9 cellular contexts compared by ENCODE assay signal in the genomic region with DNA sequence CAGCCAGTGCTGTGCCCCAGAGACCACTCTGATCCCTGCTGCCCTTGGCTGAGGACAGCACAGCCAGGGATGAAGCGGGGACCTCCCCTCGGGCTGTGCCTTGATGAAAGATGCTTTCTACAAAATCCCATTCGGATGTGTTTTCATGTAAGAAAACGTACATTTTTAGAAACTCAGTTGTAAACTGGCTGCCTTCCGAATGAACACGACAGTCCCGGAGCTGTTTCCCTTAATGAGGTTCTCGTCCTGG.
DNase-seq lines count a peak whose midpoint lies in the region; ATAC-seq, FAIRE-seq and TF ChIP-seq lines count a peak whose summit lies in the region.
"Had no signal": no experiment of that assay in that cellular context is flagged by ENCODE, and none has a peak within 500 bp of the region (broad histone marks: within the 10 kb centered on the region; RNA-seq: fewer than 3 reads in every experiment).

No MANE protein-coding gene starts in this region.

- H3K27ac ChIP-seq in K562 (ENCODE audit: extremely low read depth, low read depth, low read length) (peak overlapping the region; percentile 84), mesendoderm (ENCODE audit: low read depth, low read length) (peak overlapping the region; percentile 78), tibial nerve (peak overlapping the region; percentile 86 to 97 (median 91))

- no peak overlapping the region for H3K23ac ChIP-seq in mesendoderm (ENCODE audit: low read length)

- peak overlapping the region; percentile 65 for H3K4me3 ChIP-seq in K562
- H3K4me3 ChIP-seq in mesendoderm (ENCODE audit: low read length) = no peak overlapping the region
- peak overlapping the region in 3 of 4 donors; percentile 21 to 54 (median 32) for H3K4me3 ChIP-seq in tibial nerve

- ATAC-seq in activated naive CD4-positive, alpha-beta T cell treated with anti-CD3 and anti-CD28 coated beads, Interleukin-2, amount 50 U/mL, for 72 hours = no peak
- ATAC-seq in K562 = no peak

- H2BK5ac ChIP-seq in mesendoderm (ENCODE audit: low read length) = no peak overlapping the region

- H3K4me1 ChIP-seq in K562 (replicated peaks in 1 of 2; ENCODE audit: control insufficient read depth in 2 of 2, insufficient read depth in 2 of 2, low read length in 2 of 2) = peaks cover 44 to 75% of the 10 kb centered on the region in 2 experiments
- peaks cover 3% of the 10 kb centered on the region for H3K4me1 ChIP-seq in mesendoderm (ENCODE audit: control insufficient read depth, low read depth, low read length)
- peaks cover 0 to 87% (median 68%) of the 10 kb centered on the region in 4 donors for H3K4me1 ChIP-seq in tibial nerve

- H3K4me3 Mint-ChIP-seq in activated naive CD4-positive, alpha-beta T cell treated with anti-CD3 and anti-CD28 coated beads, Interleukin-2, amount 50 U/mL, for 24 hours = no peak overlapping the region
- H3K4me3 Mint-ChIP-seq: central memory CD8-positive, alpha-beta T cell had no signal

- no peaks in the 10 kb centered on the region for H3K9me3 Mint-ChIP-seq in activated naive CD4-positive, alpha-beta T cell treated with anti-CD3 and anti-CD28 coated beads, Interleukin-2, amount 50 U/mL, for 24 hours
- no peaks in the 10 kb centered on the region for H3K9me3 Mint-ChIP-seq in activated naive CD4-positive, alpha-beta T cell treated with anti-CD3 and anti-CD28 coated beads, Interleukin-2, amount 50 U/mL, for 72 hours
- H3K9me3 Mint-ChIP-seq: central memory CD8-positive, alpha-beta T cell had no signal

- H3K56ac ChIP-seq in mesendoderm (ENCODE audit: low read length) = peak overlapping the region; percentile 49

- BruUV-seq in K562 (replicated peaks; lab: Mats Ljungman, UMichigan) = no TSS peak

- 6% methylated on average over 8 of the region's 8 CpGs for WGBS in K562 (ENCODE audit: insufficient coverage, low coverage, missing lambda C conversion rate)
- WGBS in mesendoderm (ENCODE audit: extremely low coverage, insufficient coverage, low lambda C conversion rate) = no CpG with 5 or more reads among the region's 8 CpGs
- 22 to 37% methylated on average over 8 of the region's 8 CpGs for WGBS in tibial nerve, 2 donors

- no peak overlapping the region for H2AK5ac ChIP-seq in mesendoderm (ENCODE audit: low read length)

- TF ChIP-seq RAD21 in K562 (CRISPR knock-in tag; conservative IDR thresholded peaks at IDR 0.05 in 1 of 2, IDR thresholded peaks at IDR 0.05 in 1 of 2) = no peak

- peaks cover 21% of the 10 kb centered on the region; the same call in 1 of the 3 replicates for H3K36me3 ChIP-seq in K562 (ENCODE audit: control insufficient read depth, insufficient read depth, low read length)
- no peaks in the 10 kb centered on the region for H3K36me3 ChIP-seq in mesendoderm (ENCODE audit: control insufficient read depth, insufficient read depth, low read length)
- H3K36me3 ChIP-seq in tibial nerve = no peaks in the 10 kb centered on the region

- DNase-seq in activated naive CD4-positive, alpha-beta T cell treated with anti-CD3 and anti-CD28 coated beads, Interleukin-2, amount 50 U/mL, for 72 hours (ENCODE audit: low spot score in 2 of 2) = no peak
- no peak for DNase-seq in K562 (ENCODE audit: extremely low read depth in 1 of 4, low spot score in 3 of 4)
- DNase-seq in mesendoderm = no peak
- no peak for DNase-seq in tibial nerve (ENCODE audit: low spot score in 2 of 2)
- no peak for DNase-seq in NK-92 treated with Interleukin-12 subunit alpha and Interleukin-12 subunit beta, amount 100 ng/mL, for 24 hours (lab: John Stamatoyannopoulos, UW)
- DNase-seq in LoVo (ENCODE audit: low spot score) = no peak
- no peak for DNase-seq in activated naive CD4-positive, alpha-beta T cell (lab: John Stamatoyannopoulos, UW)

- TF ChIP-seq EP300 in K562 (IDR thresholded peaks at IDR 0.05; ENCODE audit: low read length) (no peak), tibial nerve (IDR thresholded peaks at IDR 0.05) (peak in 1 of 2 donors; percentile 66)

- H4K8ac ChIP-seq in mesendoderm (ENCODE audit: low read depth, low read length) = no peak overlapping the region

- H3K27me3 Mint-ChIP-seq in activated naive CD4-positive, alpha-beta T cell treated with anti-CD3 and anti-CD28 coated beads, Interleukin-2, amount 50 U/mL, for 24 hours = no peaks in the 10 kb centered on the region
- H3K27me3 Mint-ChIP-seq: central memory CD8-positive, alpha-beta T cell had no signal

- H3K4me1 Mint-ChIP-seq in activated naive CD4-positive, alpha-beta T cell treated with anti-CD3 and anti-CD28 coated beads, Interleukin-2, amount 50 U/mL, for 24 hours = peaks cover 66% of the 10 kb centered on the region

- no peak for TF ChIP-seq CTCF in K562 (IDR thresholded peaks at IDR 0.05 in 2 of 3, conservative IDR thresholded peaks at IDR 0.05 in 1 of 3; ENCODE audit: insufficient read depth in 2 of 3, low read depth in 1 of 3, low read length in 3 of 3)
- TF ChIP-seq CTCF in tibial nerve (IDR thresholded peaks at IDR 0.05) = no peak

- H2AFZ ChIP-seq in K562 (ENCODE audit: low read depth, low read length) = 0 out of 2 replicates have a peak overlapping the region, but pooled peaks have one; percentile 62

- H3K4me2 ChIP-seq in K562 (ENCODE audit: insufficient read depth, low read length) (peak overlapping the region; percentile 89), mesendoderm (ENCODE audit: low read length) (no peak overlapping the region)

- no peak overlapping the region for H2BK15ac ChIP-seq in mesendoderm (replicated peaks; ENCODE audit: low read depth)

- in situ Hi-C loops in K562 (cut with MboI) = no loop called here

- H3K18ac ChIP-seq in mesendoderm (ENCODE audit: low read length) = no peak overlapping the region

- POLR2A ChIA-PET in K562 (lab: Yijun Ruan, JAX) = interaction anchor here (0.7 to 3.0 kb wide), 6 partner anchors 9 to 554 kb away, joined by 3 to 22 read pairs (median 4); no protein-coding TSS in a partner anchor

- no peak overlapping the region for H4K5ac ChIP-seq in mesendoderm (ENCODE audit: low read length)

- TF ChIP-seq POLR2A in K562 (conservative IDR thresholded peaks at IDR 0.05) = no peak
- no peak for TF ChIP-seq POLR2A in tibial nerve (IDR thresholded peaks at IDR 0.05)

- peaks cover 31% of the 10 kb centered on the region; the same call in 1 of the 2 replicates for H4K20me1 ChIP-seq in K562 (replicated peaks; ENCODE audit: control insufficient read depth, insufficient read depth, low read length)

- no peak overlapping the region for H2BK120ac ChIP-seq in mesendoderm (ENCODE audit: low read depth, low read length)

- H3K9ac ChIP-seq in K562 (ENCODE audit: insufficient read depth in 1 of 2, low read depth in 2 of 2, low read length in 2 of 2) (peak overlapping the region; percentile 90 to 94), mesendoderm (ENCODE audit: low read length) (no peak overlapping the region)

- FAIRE-seq in K562 (lab: Jason Lieb, UNC) = no peak

- intact Hi-C loops in K562 (cut with micrococcal nuclease) = loop anchor here (2.0 kb wide), 1 partner anchor 41 kb away; no protein-coding TSS in a partner anchor

- CTCF ChIA-PET in K562 (lab: Yijun Ruan, JAX; ENCODE audit: low intra/inter-chr PET ratio) = no interaction called here

- H3K79me2 ChIP-seq in K562 (ENCODE audit: control insufficient read depth, insufficient read depth, low read length) = peaks cover 78% of the 10 kb centered on the region
- H3K79me2 ChIP-seq in mesendoderm (ENCODE audit: control insufficient read depth, insufficient read depth, low read length) = peaks cover 7% of the 10 kb centered on the region

- H3K9me3 ChIP-seq in K562 (replicated peaks; ENCODE audit: control insufficient read depth, insufficient read depth, low read depth, low read length) (no peaks in the 10 kb centered on the region), tibial nerve (no peaks in the 10 kb centered on the region)

- H3K79me1 ChIP-seq in mesendoderm (ENCODE audit: low read length) = peaks cover 12% of the 10 kb centered on the region

- H3K36me3 Mint-ChIP-seq in activated naive CD4-positive, alpha-beta T cell treated with anti-CD3 and anti-CD28 coated beads, Interleukin-2, amount 50 U/mL, for 24 hours = no peaks in the 10 kb centered on the region
- H3K36me3 Mint-ChIP-seq in activated naive CD4-positive, alpha-beta T cell treated with anti-CD3 and anti-CD28 coated beads, Interleukin-2, amount 50 U/mL, for 72 hours = peaks cover 0 to 5% of the 10 kb centered on the region in 2 donors

- no peak overlapping the region for H3K4ac ChIP-seq in mesendoderm (ENCODE audit: low read depth, low read length)

- peaks cover 7% of the 10 kb centered on the region for H3K9me1 ChIP-seq in K562 (ENCODE audit: control insufficient read depth, insufficient read depth, low read length)

- H3K27me3 ChIP-seq in K562 (ENCODE audit: control insufficient read depth in 2 of 2, insufficient read depth in 2 of 2, low read length in 2 of 2) = no peaks in the 10 kb centered on the region
- no peaks in the 10 kb centered on the region for H3K27me3 ChIP-seq in mesendoderm (ENCODE audit: insufficient read depth, low read length, poor library complexity)
- no peaks in the 10 kb centered on the region for H3K27me3 ChIP-seq in tibial nerve

- peak overlapping the region; percentile 74 for H3K27ac Mint-ChIP-seq in activated naive CD4-positive, alpha-beta T cell treated with anti-CD3 and anti-CD28 coated beads, Interleukin-2, amount 50 U/mL, for 24 hours
- no peak overlapping the region for H3K27ac Mint-ChIP-seq in activated naive CD4-positive, alpha-beta T cell treated with anti-CD3 and anti-CD28 coated beads, Interleukin-2, amount 50 U/mL, for 72 hours

TF ChIP-seq in K562, 482 proteins besides CTCF, POLR2A, EP300 and RAD21 (continues in another document):
- TF ChIP-seq SMAD3 (CRISPR knock-in tag; conservative IDR thresholded peaks at IDR 0.05) = no peak
- TF ChIP-seq, protein P1, sequence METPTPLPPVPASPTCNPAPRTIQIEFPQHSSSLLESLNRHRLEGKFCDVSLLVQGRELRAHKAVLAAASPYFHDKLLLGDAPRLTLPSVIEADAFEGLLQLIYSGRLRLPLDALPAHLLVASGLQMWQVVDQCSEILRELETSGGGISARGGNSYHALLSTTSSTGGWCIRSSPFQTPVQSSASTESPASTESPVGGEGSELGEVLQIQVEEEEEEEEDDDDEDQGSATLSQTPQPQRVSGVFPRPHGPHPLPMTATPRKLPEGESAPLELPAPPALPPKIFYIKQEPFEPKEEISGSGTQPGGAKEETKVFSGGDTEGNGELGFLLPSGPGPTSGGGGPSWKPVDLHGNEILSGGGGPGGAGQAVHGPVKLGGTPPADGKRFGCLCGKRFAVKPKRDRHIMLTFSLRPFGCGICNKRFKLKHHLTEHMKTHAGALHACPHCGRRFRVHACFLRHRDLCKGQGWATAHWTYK (CRISPR knock-in tag; IDR thresholded peaks at IDR 0.05) = no peak
- no peak for TF ChIP-seq NFXL1 (CRISPR knock-in tag; IDR thresholded peaks at IDR 0.05)
- TF ChIP-seq MECOM (CRISPR knock-in tag; IDR thresholded peaks at IDR 0.05) = no peak
